Comparison of ENCODE assay signal across 1 cellular context in genomic region chr15:33720952-33721351, GRCh38.
TF ChIP-seq lines count a peak whose summit lies in the region.

No MANE protein-coding gene starts in this region.

TF ChIP-seq in SK-N-SH, 30 proteins besides CTCF, POLR2A, EP300 and RAD21 (continued from another document):
- TF ChIP-seq, protein P1, sequence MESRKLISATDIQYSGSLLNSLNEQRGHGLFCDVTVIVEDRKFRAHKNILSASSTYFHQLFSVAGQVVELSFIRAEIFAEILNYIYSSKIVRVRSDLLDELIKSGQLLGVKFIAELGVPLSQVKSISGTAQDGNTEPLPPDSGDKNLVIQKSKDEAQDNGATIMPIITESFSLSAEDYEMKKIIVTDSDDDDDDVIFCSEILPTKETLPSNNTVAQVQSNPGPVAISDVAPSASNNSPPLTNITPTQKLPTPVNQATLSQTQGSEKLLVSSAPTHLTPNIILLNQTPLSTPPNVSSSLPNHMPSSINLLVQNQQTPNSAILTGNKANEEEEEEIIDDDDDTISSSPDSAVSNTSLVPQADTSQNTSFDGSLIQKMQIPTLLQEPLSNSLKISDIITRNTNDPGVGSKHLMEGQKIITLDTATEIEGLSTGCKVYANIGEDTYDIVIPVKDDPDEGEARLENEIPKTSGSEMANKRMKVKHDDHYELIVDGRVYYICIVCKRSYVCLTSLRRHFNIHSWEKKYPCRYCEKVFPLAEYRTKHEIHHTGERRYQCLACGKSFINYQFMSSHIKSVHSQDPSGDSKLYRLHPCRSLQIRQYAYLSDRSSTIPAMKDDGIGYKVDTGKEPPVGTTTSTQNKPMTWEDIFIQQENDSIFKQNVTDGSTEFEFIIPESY (IDR thresholded peaks at IDR 0.05; ENCODE audit: borderline replicate concordance, low read depth) = no peak
- no peak for TF ChIP-seq FOXM1 (IDR thresholded peaks at IDR 0.05; ENCODE audit: low read depth)
- peak; percentile 31; the same call in 1 of the 2 replicates for TF ChIP-seq NFIC (IDR thresholded peaks at IDR 0.05; ENCODE audit: borderline replicate concordance)
- TF ChIP-seq MEF2A (IDR thresholded peaks at IDR 0.05; ENCODE audit: borderline replicate concordance, low read depth) = peak; percentile 51; the same call in 1 of the 2 replicates
- no peak for TF ChIP-seq MAX (IDR thresholded peaks at IDR 0.05; ENCODE audit: low read depth)
- TF ChIP-seq, protein P2, sequence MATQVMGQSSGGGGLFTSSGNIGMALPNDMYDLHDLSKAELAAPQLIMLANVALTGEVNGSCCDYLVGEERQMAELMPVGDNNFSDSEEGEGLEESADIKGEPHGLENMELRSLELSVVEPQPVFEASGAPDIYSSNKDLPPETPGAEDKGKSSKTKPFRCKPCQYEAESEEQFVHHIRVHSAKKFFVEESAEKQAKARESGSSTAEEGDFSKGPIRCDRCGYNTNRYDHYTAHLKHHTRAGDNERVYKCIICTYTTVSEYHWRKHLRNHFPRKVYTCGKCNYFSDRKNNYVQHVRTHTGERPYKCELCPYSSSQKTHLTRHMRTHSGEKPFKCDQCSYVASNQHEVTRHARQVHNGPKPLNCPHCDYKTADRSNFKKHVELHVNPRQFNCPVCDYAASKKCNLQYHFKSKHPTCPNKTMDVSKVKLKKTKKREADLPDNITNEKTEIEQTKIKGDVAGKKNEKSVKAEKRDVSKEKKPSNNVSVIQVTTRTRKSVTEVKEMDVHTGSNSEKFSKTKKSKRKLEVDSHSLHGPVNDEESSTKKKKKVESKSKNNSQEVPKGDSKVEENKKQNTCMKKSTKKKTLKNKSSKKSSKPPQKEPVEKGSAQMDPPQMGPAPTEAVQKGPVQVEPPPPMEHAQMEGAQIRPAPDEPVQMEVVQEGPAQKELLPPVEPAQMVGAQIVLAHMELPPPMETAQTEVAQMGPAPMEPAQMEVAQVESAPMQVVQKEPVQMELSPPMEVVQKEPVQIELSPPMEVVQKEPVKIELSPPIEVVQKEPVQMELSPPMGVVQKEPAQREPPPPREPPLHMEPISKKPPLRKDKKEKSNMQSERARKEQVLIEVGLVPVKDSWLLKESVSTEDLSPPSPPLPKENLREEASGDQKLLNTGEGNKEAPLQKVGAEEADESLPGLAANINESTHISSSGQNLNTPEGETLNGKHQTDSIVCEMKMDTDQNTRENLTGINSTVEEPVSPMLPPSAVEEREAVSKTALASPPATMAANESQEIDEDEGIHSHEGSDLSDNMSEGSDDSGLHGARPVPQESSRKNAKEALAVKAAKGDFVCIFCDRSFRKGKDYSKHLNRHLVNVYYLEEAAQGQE (IDR thresholded peaks at IDR 0.05; ENCODE audit: low read depth, low read length) = no peak
- TF ChIP-seq NRF1 (IDR thresholded peaks at IDR 0.05; ENCODE audit: low read depth, low read length) = no peak
- peak; percentile 89 for TF ChIP-seq FOSL2 (IDR thresholded peaks at IDR 0.05; ENCODE audit: borderline replicate concordance, low read depth)
- TF ChIP-seq, protein P3, sequence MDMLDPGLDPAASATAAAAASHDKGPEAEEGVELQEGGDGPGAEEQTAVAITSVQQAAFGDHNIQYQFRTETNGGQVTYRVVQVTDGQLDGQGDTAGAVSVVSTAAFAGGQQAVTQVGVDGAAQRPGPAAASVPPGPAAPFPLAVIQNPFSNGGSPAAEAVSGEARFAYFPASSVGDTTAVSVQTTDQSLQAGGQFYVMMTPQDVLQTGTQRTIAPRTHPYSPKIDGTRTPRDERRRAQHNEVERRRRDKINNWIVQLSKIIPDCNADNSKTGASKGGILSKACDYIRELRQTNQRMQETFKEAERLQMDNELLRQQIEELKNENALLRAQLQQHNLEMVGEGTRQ (IDR thresholded peaks at IDR 0.05; ENCODE audit: borderline replicate concordance, low read depth, low read length) = no peak
- TF ChIP-seq GABPA (IDR thresholded peaks at IDR 0.05; ENCODE audit: low read depth) = no peak
- TF ChIP-seq, protein P4, sequence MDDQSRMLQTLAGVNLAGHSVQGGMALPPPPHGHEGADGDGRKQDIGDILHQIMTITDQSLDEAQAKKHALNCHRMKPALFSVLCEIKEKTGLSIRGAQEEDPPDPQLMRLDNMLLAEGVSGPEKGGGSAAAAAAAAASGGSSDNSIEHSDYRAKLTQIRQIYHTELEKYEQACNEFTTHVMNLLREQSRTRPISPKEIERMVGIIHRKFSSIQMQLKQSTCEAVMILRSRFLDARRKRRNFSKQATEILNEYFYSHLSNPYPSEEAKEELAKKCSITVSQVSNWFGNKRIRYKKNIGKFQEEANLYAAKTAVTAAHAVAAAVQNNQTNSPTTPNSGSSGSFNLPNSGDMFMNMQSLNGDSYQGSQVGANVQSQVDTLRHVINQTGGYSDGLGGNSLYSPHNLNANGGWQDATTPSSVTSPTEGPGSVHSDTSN (IDR thresholded peaks at IDR 0.05) = peak; percentile 44
- no peak for TF ChIP-seq YY1 (IDR thresholded peaks at IDR 0.05; ENCODE audit: low read depth)
- TF ChIP-seq CHD2 (IDR thresholded peaks at IDR 0.05; ENCODE audit: low read length, partially characterized antibody) = no peak
- TF ChIP-seq FOXJ3 (CRISPR knock-in tag; IDR thresholded peaks at IDR 0.05) = no peak
- peak; percentile 82 for TF ChIP-seq JUND (IDR thresholded peaks at IDR 0.05)
- no peak for TF ChIP-seq RCOR1 (IDR thresholded peaks at IDR 0.05; ENCODE audit: low read length)
- TF ChIP-seq EZH2phosphoT487 (IDR thresholded peaks at IDR 0.05; ENCODE audit: borderline replicate concordance, low read depth) = no peak
TF ChIP-seq in SK-N-SH: peak in this region for 7.
